ENCODE assay signal across 1 cellular context in the genomic region with DNA sequence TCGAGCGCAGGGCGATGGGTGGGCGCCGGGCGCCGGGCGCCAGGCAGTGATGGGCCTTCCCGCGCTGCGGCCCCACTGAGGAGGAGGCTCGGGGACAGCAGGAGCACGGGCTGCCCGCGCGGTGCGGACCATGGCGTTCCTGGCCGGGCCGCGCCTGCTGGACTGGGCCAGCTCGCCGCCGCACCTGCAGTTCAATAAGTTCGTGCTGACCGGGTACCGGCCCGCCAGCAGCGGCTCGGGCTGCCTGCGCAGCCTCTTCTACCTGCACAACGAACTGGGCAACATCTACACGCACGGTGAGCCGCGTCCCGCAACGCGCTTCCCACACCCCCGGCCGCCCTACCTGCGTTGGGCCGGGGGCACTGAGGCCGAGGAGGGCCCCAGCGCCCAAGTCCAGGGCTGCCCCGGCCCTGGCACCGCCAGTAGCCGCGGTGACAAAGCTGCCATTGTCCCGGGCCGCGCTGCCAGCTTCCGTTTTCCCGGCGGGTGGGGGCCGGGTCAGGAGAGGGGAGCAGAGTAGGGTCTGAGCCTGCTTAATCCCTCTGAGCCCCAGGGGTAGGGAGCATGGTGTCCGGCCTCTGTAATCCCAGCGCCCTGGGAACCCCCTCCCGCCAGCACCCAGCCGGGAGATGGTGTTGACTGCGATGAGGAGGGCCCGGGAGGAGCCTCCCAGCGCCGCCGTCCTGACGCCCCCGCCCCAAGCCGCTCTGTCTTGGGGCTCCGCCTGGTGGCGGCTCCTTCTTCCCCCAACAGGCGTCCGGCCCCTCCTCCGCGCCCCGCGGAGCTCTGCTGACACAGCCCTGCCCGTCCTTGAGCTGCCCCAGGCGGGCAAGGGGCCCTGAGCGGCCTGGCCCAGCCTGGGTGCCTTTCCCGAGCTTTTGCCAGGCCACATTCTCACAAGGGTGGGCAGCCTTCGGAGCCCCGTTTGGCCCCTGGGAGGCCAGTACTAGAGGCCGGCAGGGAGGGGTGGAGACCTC.
TF ChIP-seq lines count a peak whose summit lies in the region.

No MANE protein-coding gene starts in this region.

TF ChIP-seq in H1, 55 proteins besides CTCF, POLR2A, EP300 and RAD21:
- TF ChIP-seq TBP (IDR thresholded peaks at IDR 0.05; ENCODE audit: low read depth, low read length) (0 out of 2 replicates have a peak, but pooled peaks have one; percentile 24), BRCA1 (IDR thresholded peaks at IDR 0.05; ENCODE audit: low read depth, low read length) (no peak), RNF2 (IDR thresholded peaks at IDR 0.05; ENCODE audit: borderline replicate concordance, low read depth, low read length, missing control alignments, poor library complexity, severe bottlenecking) (peak; percentile 21), TCF12 (IDR thresholded peaks at IDR 0.05; ENCODE audit: low read depth, low read length) (no peak), SIN3A (conservative IDR thresholded peaks at IDR 0.05 in 1 of 2, IDR thresholded peaks at IDR 0.05 in 1 of 2; ENCODE audit: low read depth in 1 of 2, low read length in 2 of 2) (peak; percentile 75 to 80; a peak in 2 of 4 replicates), CREB1 (IDR thresholded peaks at IDR 0.05) (no peak), GABPA (IDR thresholded peaks at IDR 0.05; ENCODE audit: borderline replicate concordance, insufficient read depth, low read length) (peak; percentile 44; the same call in 1 of the 2 replicates), TAF1 (IDR thresholded peaks at IDR 0.05; ENCODE audit: low read depth, low read length) (peak; percentile 59), RXRA (IDR thresholded peaks at IDR 0.05; ENCODE audit: insufficient read depth, low read depth, low read length) (no peak), PHF8 (conservative IDR thresholded peaks at IDR 0.05; ENCODE audit: low read depth, low read length) (0 out of 2 replicates have a peak, but pooled peaks have one; percentile 7), FOSL1 (IDR thresholded peaks at IDR 0.05; ENCODE audit: insufficient read depth, low read depth, low read length) (0 out of 2 replicates have a peak, but pooled peaks have one; percentile 19), CBX8 (IDR thresholded peaks at IDR 0.05; ENCODE audit: borderline replicate concordance, low read depth, low read length) (no peak), POLR2AphosphoS5 (IDR thresholded peaks at IDR 0.05; ENCODE audit: low read depth, low read length) (peak; percentile 18; the same call in 1 of the 2 replicates), NANOG (IDR thresholded peaks at IDR 0.05; ENCODE audit: insufficient read depth, low read depth, low read length, poor library complexity, severe bottlenecking) (peak; percentile 33), RBBP5 (IDR thresholded peaks at IDR 0.05; ENCODE audit: borderline replicate concordance, low read depth, low read length) (no peak), KDM5A (IDR thresholded peaks at IDR 0.05; ENCODE audit: low read length) (no peak), EGR1 (IDR thresholded peaks at IDR 0.05; ENCODE audit: borderline replicate concordance, low read depth, low read length) (peak; percentile 96), TAF7 (optimal IDR thresholded peaks at IDR 0.05; ENCODE audit: borderline replicate concordance, low read depth, low read length) (peak; percentile 56), YY1 (IDR thresholded peaks at IDR 0.05; ENCODE audit: low read depth, low read length) (no peak), CTBP2 (IDR thresholded peaks at IDR 0.05; ENCODE audit: borderline replicate concordance, insufficient read depth, insufficient read length, low read length) (peak; percentile 37), ASH2L (IDR thresholded peaks at IDR 0.05; ENCODE audit: low read length) (peak; percentile 15), BACH1 (IDR thresholded peaks at IDR 0.05; ENCODE audit: low read length) (no peak), BCL11A (IDR thresholded peaks at IDR 0.05; ENCODE audit: low read depth in 2 of 2, low read length in 2 of 2) (no peak), EZH2 (IDR thresholded peaks at IDR 0.05; ENCODE audit: low read depth, low read length, severe bottlenecking) (peak; percentile 35), CHD2 (IDR thresholded peaks at IDR 0.05; ENCODE audit: low read length) (no peak)
- TF ChIP-seq, protein P1, sequence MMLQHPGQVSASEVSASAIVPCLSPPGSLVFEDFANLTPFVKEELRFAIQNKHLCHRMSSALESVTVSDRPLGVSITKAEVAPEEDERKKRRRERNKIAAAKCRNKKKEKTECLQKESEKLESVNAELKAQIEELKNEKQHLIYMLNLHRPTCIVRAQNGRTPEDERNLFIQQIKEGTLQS (IDR thresholded peaks at IDR 0.05; ENCODE audit: insufficient read depth, low read depth, low read length) = no peak
- TF ChIP-seq, protein P2, sequence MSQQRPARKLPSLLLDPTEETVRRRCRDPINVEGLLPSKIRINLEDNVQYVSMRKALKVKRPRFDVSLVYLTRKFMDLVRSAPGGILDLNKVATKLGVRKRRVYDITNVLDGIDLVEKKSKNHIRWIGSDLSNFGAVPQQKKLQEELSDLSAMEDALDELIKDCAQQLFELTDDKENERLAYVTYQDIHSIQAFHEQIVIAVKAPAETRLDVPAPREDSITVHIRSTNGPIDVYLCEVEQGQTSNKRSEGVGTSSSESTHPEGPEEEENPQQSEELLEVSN (IDR thresholded peaks at IDR 0.05) = no peak
- TF ChIP-seq, protein P3, sequence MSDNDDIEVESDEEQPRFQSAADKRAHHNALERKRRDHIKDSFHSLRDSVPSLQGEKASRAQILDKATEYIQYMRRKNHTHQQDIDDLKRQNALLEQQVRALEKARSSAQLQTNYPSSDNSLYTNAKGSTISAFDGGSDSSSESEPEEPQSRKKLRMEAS (IDR thresholded peaks at IDR 0.05) = no peak; the same call in 1 of the 2 replicates
